Comparison of ENCODE assay signal across 8 cellular contexts in genomic region chr7:7639847-7640220, GRCh38. TPM values are rescaled to one million over a fixed set of nuclear protein-coding genes. Genes with fewer than 3 reads are reported as not detected.
DNase-seq lines count a peak whose midpoint lies in the region; ATAC-seq and TF ChIP-seq lines count a peak whose summit lies in the region.

No MANE protein-coding gene starts in this region.

- peak; percentile 59 for DNase-seq in G401 (ENCODE audit: low spot score)
- peak; percentile 13 to 35 for DNase-seq in activated CD4-positive, alpha-beta T cell treated with anti-CD3 and anti-CD28 coated beads for 24 hours (ENCODE audit: low read depth in 2 of 2)
- no peak for DNase-seq in endodermal cell
- DNase-seq in naive thymus-derived CD4-positive, alpha-beta T cell, result peak in 6 of 9 donors; percentile 75 to 86 (median 82)
- DNase-seq in type B pancreatic cell (ENCODE audit: extremely low spot score, unreplicated experiment), result no peak
- no peak for DNase-seq in GF-D8 (lab: John Stamatoyannopoulos, UW)

- intact Hi-C loops in naive thymus-derived CD4-positive, alpha-beta T cell (cut with micrococcal nuclease), result loop anchor here (1.0 to 5.0 kb wide), 13 partner anchors 41 to 1191 kb away; partner anchors contain the start of genes C1GALT1 (in 2 of the 2), GLCCI1 (in 2 of the 2) and MIOS (in 1 of the 2)

- H3K27ac ChIP-seq in HUES6 (ENCODE audit: low read depth, low read length) (peak overlapping the region; percentile 75), endodermal cell (ENCODE audit: low read depth, low read length) (peak overlapping the region; percentile 67)
- H3K27ac ChIP-seq in naive thymus-derived CD4-positive, alpha-beta T cell (ENCODE audit: low read depth, low read length), result peak overlapping the region; percentile 98

- POLR2A ChIA-PET in naive thymus-derived CD4-positive, alpha-beta T cell (lab: Charles Lee), result interaction anchor here (0.8 to 2.9 kb wide), 15 partner anchors 11 to 551 kb away, joined by 3 to 37 read pairs (median 3); partner anchors contain the start of gene GLCCI1

- H3K36me3 ChIP-seq in HUES6 (ENCODE audit: control insufficient read depth, insufficient read depth, low read length) (peaks cover 22% of the 10 kb centered on the region), endodermal cell (ENCODE audit: control insufficient read depth, insufficient read depth, low read length) (peaks cover 9% of the 10 kb centered on the region)
- H3K36me3 ChIP-seq in naive thymus-derived CD4-positive, alpha-beta T cell (ENCODE audit: control insufficient read depth in 2 of 3, insufficient read depth in 3 of 3, low read length in 3 of 3), result peaks cover 0 to 14% (median 4%) of the 10 kb centered on the region in 3 experiments

- 0 to 1% methylated on average over 19 of the region's 19 CpGs for WGBS in endodermal cell (ENCODE audit: insufficient coverage in 1 of 2, insufficient read length in 1 of 2), 2 experiments

- no peaks in the 10 kb centered on the region for H3K27me3 Mint-ChIP-seq in endodermal cell (ENCODE audit: insufficient read depth)
- no peaks in the 10 kb centered on the region for H3K27me3 Mint-ChIP-seq in naive thymus-derived CD4-positive, alpha-beta T cell
- H3K27me3 Mint-ChIP-seq in type B pancreatic cell, result no peaks in the 10 kb centered on the region

- H3K27ac Mint-ChIP-seq in endodermal cell (peak overlapping the region; percentile 99), type B pancreatic cell (peak overlapping the region; percentile 98)
- peak overlapping the region; percentile 97 to 99 (median 98) for H3K27ac Mint-ChIP-seq in naive thymus-derived CD4-positive, alpha-beta T cell

- H3K9ac ChIP-seq in HUES6 (ENCODE audit: low read length) (peak overlapping the region; percentile 97), endodermal cell (ENCODE audit: extremely low read depth, low read length, poor library complexity, severe bottlenecking) (peak overlapping the region; percentile 79)

- no peaks in the 10 kb centered on the region for H3K27me3 ChIP-seq in HUES6 (ENCODE audit: control insufficient read depth, insufficient read depth, low read length)
- H3K27me3 ChIP-seq in endodermal cell (ENCODE audit: control insufficient read depth, insufficient read depth, low read length, poor library complexity, severe bottlenecking), result no peaks in the 10 kb centered on the region
- H3K27me3 ChIP-seq in naive thymus-derived CD4-positive, alpha-beta T cell (ENCODE audit: control insufficient read depth in 2 of 2, insufficient read depth in 2 of 2, low read length in 2 of 2), result no peaks in the 10 kb centered on the region

- peaks cover 19% of the 10 kb centered on the region for H3K4me1 Mint-ChIP-seq in endodermal cell
- peaks cover 27 to 62% (median 51%) of the 10 kb centered on the region in 7 donors for H3K4me1 Mint-ChIP-seq in naive thymus-derived CD4-positive, alpha-beta T cell
- peaks cover 12% of the 10 kb centered on the region for H3K4me1 Mint-ChIP-seq in type B pancreatic cell (ENCODE audit: unreplicated experiment)

- H3K9me3 ChIP-seq in HUES6 (ENCODE audit: control insufficient read depth, insufficient read depth, low read depth, low read length) (no peaks in the 10 kb centered on the region), endodermal cell (ENCODE audit: control insufficient read depth, low read length) (no peaks in the 10 kb centered on the region)
- H3K9me3 ChIP-seq in naive thymus-derived CD4-positive, alpha-beta T cell (ENCODE audit: control insufficient read depth in 2 of 3, low read length in 3 of 3), result no peaks in the 10 kb centered on the region

- H3K4me3 ChIP-seq in HUES6 (ENCODE audit: low read depth, low read length) (peak overlapping the region; percentile 85), endodermal cell (ENCODE audit: low read length) (peak overlapping the region; percentile 96)
- H3K4me3 ChIP-seq in naive thymus-derived CD4-positive, alpha-beta T cell (ENCODE audit: low read length), result peak overlapping the region; percentile 79

- ATAC-seq in naive thymus-derived CD4-positive, alpha-beta T cell, result peak; percentile 48
- no peak for ATAC-seq in HG02571 (IDR thresholded peaks at IDR 0.05; ENCODE audit: unreplicated experiment)

- H3K36me3 Mint-ChIP-seq in endodermal cell (ENCODE audit: low read depth) (peaks cover 23% of the 10 kb centered on the region), type B pancreatic cell (peaks cover 4% of the 10 kb centered on the region)
- peaks cover 0 to 32% (median 17%) of the 10 kb centered on the region in 5 donors for H3K36me3 Mint-ChIP-seq in naive thymus-derived CD4-positive, alpha-beta T cell

- H3K9me3 Mint-ChIP-seq in endodermal cell (no peaks in the 10 kb centered on the region), type B pancreatic cell (no peaks in the 10 kb centered on the region)
- peaks cover 0 to 5% (median 0%) of the 10 kb centered on the region in 11 donors for H3K9me3 Mint-ChIP-seq in naive thymus-derived CD4-positive, alpha-beta T cell

- TF ChIP-seq CTCF in endodermal cell (conservative IDR thresholded peaks at IDR 0.05) (no peak), type B pancreatic cell (conservative IDR thresholded peaks at IDR 0.05) (no peak)

- CTCF ChIA-PET in naive thymus-derived CD4-positive, alpha-beta T cell (lab: Charles Lee), result interaction anchor here (0.8 to 1.5 kb wide), 3 partner anchors 42 to 125 kb away, joined by 3 to 5 read pairs (median 3); no protein-coding TSS in a partner anchor

- H3K4me1 ChIP-seq in HUES6 (ENCODE audit: control insufficient read depth, insufficient read depth, low read length), result peaks cover 10% of the 10 kb centered on the region; the same call in 1 of the 2 replicates
- H3K4me1 ChIP-seq in endodermal cell (ENCODE audit: control insufficient read depth, insufficient read depth, low read length), result no peaks in the 10 kb centered on the region
- H3K4me1 ChIP-seq in naive thymus-derived CD4-positive, alpha-beta T cell (ENCODE audit: control insufficient read depth in 2 of 2, insufficient read depth in 2 of 2, low read length in 2 of 2), result peaks cover 14 to 19% of the 10 kb centered on the region in 2 donors

- peak overlapping the region; percentile 100 for H3K4me3 Mint-ChIP-seq in endodermal cell
- peak overlapping the region; percentile 90 to 98 (median 96) for H3K4me3 Mint-ChIP-seq in naive thymus-derived CD4-positive, alpha-beta T cell
- peak overlapping the region; percentile 97 for H3K4me3 Mint-ChIP-seq in type B pancreatic cell

- in situ Hi-C loops in G401 (cut with HindIII; ENCODE audit: low sequenced_read_pairs), result no loop called here

RNA-seq across cellular contexts. Expression of gene UMAD1, which starts 0.7 kb away (rescaled TPM):
- total RNA-seq in G401 (2014; rRNA removed; shearing (Covaris generic)), result 29.3 and 42.3 TPM in 2 replicates
- total RNA-seq in endodermal cell, result 10 to 100 TPM in 1 of 2 donors, 1 to 10 TPM in 1; 9.7 to 10.3 TPM
- polyA plus RNA-seq in endodermal cell (2013, experiment 1 of 2), result 13.6 TPM
- 12.0 TPM for polyA plus RNA-seq in endodermal cell (2013, experiment 2 of 2)
- 10 to 100 TPM; 11.4 to 28.5 (median 14.5) TPM for total RNA-seq in naive thymus-derived CD4-positive, alpha-beta T cell
- 10 to 100 TPM; 26.7 to 28.6 TPM for polyA plus RNA-seq in naive thymus-derived CD4-positive, alpha-beta T cell
- 9.0 and 10.5 TPM in 2 replicates for total RNA-seq in type B pancreatic cell (ENCODE audit: low replicate concordance)

Comparison
In these comparisons a context has a peak if more than half of its experiments do, and no peak if none do; other contexts are left out.
1. DNase-seq: peak in G401 (single experiment), activated CD4-positive, alpha-beta T cell treated with anti-CD3 and anti-CD28 coated beads for 24 hours (2 of 2) and naive thymus-derived CD4-positive, alpha-beta T cell (6 of 9); none in endodermal cell (single experiment), type B pancreatic cell (single experiment) and GF-D8 (single experiment).
2. Peak in every context shown above with its lines, with median percentiles within 50 percentile points of each other: H3K27ac ChIP-seq, H3K4me3 ChIP-seq, H3K27ac Mint-ChIP-seq and H3K4me3 Mint-ChIP-seq.